Comparison of ENCODE assay signal across 8 cellular contexts in the genomic region with DNA sequence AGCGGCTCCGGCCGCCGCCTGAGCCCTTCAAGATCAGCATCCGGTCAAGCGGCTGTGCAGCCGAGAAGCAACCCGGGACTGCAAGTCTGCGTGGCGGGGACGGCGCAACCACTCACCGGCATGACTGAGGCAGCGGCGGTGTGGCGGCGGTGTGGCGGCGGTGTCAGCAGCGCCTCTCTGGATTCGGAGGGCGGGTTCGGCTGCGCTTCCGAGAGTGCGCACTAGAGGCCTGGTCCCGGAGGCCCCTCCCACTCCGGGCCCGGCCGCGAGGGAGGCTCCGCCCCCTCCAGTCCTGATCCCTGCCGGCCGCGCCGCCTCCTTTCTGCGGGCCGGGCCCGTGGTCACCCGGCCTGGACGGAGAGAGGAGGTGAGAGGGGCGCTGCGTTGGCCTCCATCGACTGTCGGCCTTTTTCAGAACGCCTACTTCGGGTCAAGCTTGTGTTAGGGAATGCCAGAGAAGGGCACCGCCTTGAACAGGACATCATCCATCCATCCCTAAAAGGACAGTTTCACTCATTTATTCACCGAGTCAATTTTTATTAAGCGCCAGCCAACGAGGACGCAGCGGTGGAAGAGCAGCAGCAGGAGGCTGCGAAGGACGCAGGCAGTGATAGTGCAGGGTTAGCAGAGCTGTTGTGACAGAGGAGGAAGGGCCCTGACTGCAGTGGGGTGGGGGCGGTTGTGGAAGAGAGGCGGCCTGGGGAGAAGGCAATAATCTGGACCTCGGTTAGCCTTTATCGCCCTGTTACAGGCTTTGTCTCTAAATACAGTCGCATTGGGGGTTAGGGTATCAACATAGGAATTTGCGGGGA.
DNase-seq lines count a peak whose midpoint lies in the region; ATAC-seq and TF ChIP-seq lines count a peak whose summit lies in the region.

A gene with protein sequence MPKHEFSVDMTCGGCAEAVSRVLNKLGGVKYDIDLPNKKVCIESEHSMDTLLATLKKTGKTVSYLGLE (minus strand): TSS at position 202 of the 812 bp plus-strand sequence. CDS start 80 bp downstream, at position 122.

- peak; percentile 98 for TF ChIP-seq POLR2A in GM18526 (IDR thresholded peaks at IDR 0.05; ENCODE audit: extremely low read depth, insufficient read length)

- ATAC-seq in HG03064 (IDR thresholded peaks at IDR 0.05; ENCODE audit: low read depth, unreplicated experiment) = peak; percentile 97

- in situ Hi-C loops in ACHN (cut with HindIII; ENCODE audit: low pct_ligation_motif_present, low pct_unique_long_range_greater_than_20kb, low sequenced_read_pairs) = no loop called here

- DNase-seq in ACHN (peak; percentile 87), NCI-H2227 treated with DMSO at 0.1 percent for 48 hours (lab: John Stamatoyannopoulos, UW) (peak; percentile 74), islet precursor cell (peak; percentile 96)
- peak; percentile 76 for DNase-seq in activated CD4-positive, CD25-positive, alpha-beta regulatory T cell treated with anti-CD3 and anti-CD28 coated beads, Interleukin-2, amount 50 U/mL, for 16 hours (ENCODE audit: low read depth, low spot score)
- DNase-seq in central memory CD4-positive, alpha-beta T cell = peak; percentile 88
- DNase-seq in stimulated activated CD4-positive, alpha-beta T cell treated with anti-CD3 and anti-CD28 coated beads, Interleukin-12 subunit alpha, Interleukin-12 subunit beta, amount 100 ng/mL, for 48 hours (ENCODE audit: low read depth in 2 of 3, low spot score in 1 of 3) = peak; percentile 77 to 91 (median 83)

Comparison
In these comparisons a context has a peak if more than half of its experiments do, and no peak if none do; other contexts are left out.
1. Peak in every context shown above with its lines: DNase-seq and ATAC-seq.